ENCODE assay signal across 34 cellular contexts in the genomic region with DNA sequence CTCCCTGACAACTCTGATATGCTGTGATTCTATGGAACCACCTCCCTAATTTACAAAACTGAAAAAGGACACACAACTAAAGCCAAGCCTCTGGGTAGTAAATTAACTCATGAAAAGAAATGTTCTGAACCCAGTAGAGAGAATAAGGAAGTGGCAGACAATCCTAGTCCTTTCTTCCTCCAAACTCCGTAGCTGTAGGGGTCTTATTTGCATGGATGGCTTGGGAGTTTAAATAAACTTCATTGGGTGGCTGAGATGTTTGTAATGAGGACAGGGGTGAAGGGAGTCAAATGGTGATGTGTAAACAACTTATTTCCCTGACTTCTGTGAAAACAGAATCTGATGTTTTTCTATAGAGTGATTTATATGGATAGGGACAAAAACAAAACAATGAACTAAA. TPM values are rescaled to one million over a fixed set of nuclear protein-coding genes. Genes with fewer than 3 reads are reported as not detected.
"Had no signal": no experiment of that assay in that cellular context is flagged by ENCODE, and none has a peak within 500 bp of the region (broad histone marks: within the 10 kb centered on the region; RNA-seq: fewer than 3 reads in every experiment).

No MANE protein-coding gene starts in this region.

- H3K36me3 Mint-ChIP-seq: activated naive CD4-positive, alpha-beta T cell treated with anti-CD3 and anti-CD28 coated beads, Interleukin-2, amount 50 U/mL, for 24 hours had no signal

- H3K9me3 ChIP-seq: ascending aorta, Peyer's patch, SJSA1, SK-N-SH had no signal

- H3K4me2 ChIP-seq: SK-N-SH had no signal

- H3K27me3 ChIP-seq: ascending aorta, cardiac muscle cell, Peyer's patch, SJSA1 had no signal

- H3K27me3 Mint-ChIP-seq: activated CD4-positive, alpha-beta T cell treated with anti-CD3 and anti-CD28 coated beads for 36 hours; activated CD4-positive, alpha-beta T cell treated with anti-CD3 and anti-CD28 coated beads, Interleukin-2, amount 10 ng/mL, durations not matched to agents 7 days and 5 days; activated naive CD4-positive, alpha-beta T cell treated with anti-CD3 and anti-CD28 coated beads, Interleukin-2, amount 50 U/mL, for 24 hours; activated naive CD8-positive, alpha-beta T cell treated with anti-CD3 and anti-CD28 coated beads, Interleukin-2, amount 10 ng/mL, durations not matched to agents 7 days and 5 days had no signal

- ATAC-seq: activated CD4-positive, alpha-beta T cell treated with anti-CD3 and anti-CD28 coated beads for 36 hours; activated CD4-positive, CD25-positive, alpha-beta regulatory T cell treated with anti-CD3 and anti-CD28 coated beads, Interleukin-2, amount 50 U/mL, for 24 hours; activated CD8-positive, alpha-beta T cell treated with anti-CD3 and anti-CD28 coated beads, Interleukin-2, amount 10 ng/mL, durations not matched to agents 7 days and 5 days; PC-3 had no signal

- H3K27ac ChIP-seq: ascending aorta, cardiac muscle cell, Peyer's patch, SJSA1 had no signal

- H3K27ac Mint-ChIP-seq: activated CD4-positive, alpha-beta T cell treated with anti-CD3 and anti-CD28 coated beads for 36 hours; activated CD4-positive, alpha-beta T cell treated with anti-CD3 and anti-CD28 coated beads, Interleukin-2, amount 10 ng/mL, durations not matched to agents 7 days and 5 days; activated CD8-positive, alpha-beta T cell treated with anti-CD3 and anti-CD28 coated beads, Interleukin-2, amount 10 ng/mL, durations not matched to agents 7 days and 5 days; activated naive CD4-positive, alpha-beta T cell treated with anti-CD3 and anti-CD28 coated beads, Interleukin-2, amount 50 U/mL, for 24 hours; activated naive CD8-positive, alpha-beta T cell treated with anti-CD3 and anti-CD28 coated beads, Interleukin-2, amount 10 ng/mL, durations not matched to agents 7 days and 5 days; activated T-cell treated with anti-CD3 and anti-CD28 coated beads, Interleukin-2, amount 50 U/mL, for 24 hours; activated T-helper 2 cell treated with anti-CD3 and anti-CD28 coated beads, Interferon-gamma antibody, Interleukin-2, Interleukin-4, amounts not matched to agents 10 μg/mL and 5 μg/mL and 100 μg/mL, durations not matched to agents 14 hours and 24 hours and 36 hours; T-helper 1 cell treated with Interleukin-12 subunit alpha and Interleukin-12 subunit beta and Interleukin-4 antibody, amounts not matched to agents 30 μg/mL and 1 μg/mL, for 36 hours; T-helper 2 cell treated with Interferon-gamma antibody and Interleukin-4, amounts not matched to agents 5 μg/mL and 100 μg/mL, for 36 hours had no signal

- H3K4me1 ChIP-seq: ascending aorta, Peyer's patch had no signal

- H3K9ac ChIP-seq: SK-N-SH had no signal

- H3K4me3 Mint-ChIP-seq: activated CD4-positive, alpha-beta T cell treated with anti-CD3 and anti-CD28 coated beads for 36 hours; activated CD4-positive, alpha-beta T cell treated with anti-CD3 and anti-CD28 coated beads, Interleukin-2, amount 10 ng/mL, durations not matched to agents 7 days and 5 days; activated CD8-positive, alpha-beta T cell treated with anti-CD3 and anti-CD28 coated beads, Interleukin-2, amount 10 ng/mL, durations not matched to agents 7 days and 5 days; activated naive CD4-positive, alpha-beta T cell treated with anti-CD3 and anti-CD28 coated beads, Interleukin-2, amount 50 U/mL, for 24 hours; activated naive CD8-positive, alpha-beta T cell treated with anti-CD3 and anti-CD28 coated beads, Interleukin-2, amount 10 ng/mL, durations not matched to agents 7 days and 5 days; activated T-cell treated with anti-CD3 and anti-CD28 coated beads, Interleukin-2, amount 50 U/mL, for 24 hours; central memory CD8-positive, alpha-beta T cell; T-helper 1 cell treated with Interleukin-12 subunit alpha and Interleukin-12 subunit beta and Interleukin-4 antibody, amounts not matched to agents 30 μg/mL and 1 μg/mL, for 36 hours; T-helper 2 cell treated with Interferon-gamma antibody and Interleukin-4, amounts not matched to agents 5 μg/mL and 100 μg/mL, for 36 hours had no signal

- DNase-seq: activated CD4-positive, alpha-beta T cell treated with anti-CD3 and anti-CD28 coated beads for 36 hours; activated CD4-positive, alpha-beta T cell treated with anti-CD3 and anti-CD28 coated beads, Interleukin-2, amount 10 ng/mL, durations not matched to agents 7 days and 5 days; activated CD4-positive, alpha-beta T cell treated with anti-CD3 and anti-CD28 coated beads, Interleukin-2, amount 50 U/mL, for 48 hours; activated CD8-positive, alpha-beta T cell treated with anti-CD3 and anti-CD28 coated beads, Interleukin-2, amount 10 ng/mL, durations not matched to agents 7 days and 5 days; activated gamma-delta T cell; activated naive CD4-positive, alpha-beta T cell treated with Interleukin-2 at 50 U/mL for 16 hours; activated naive CD8-positive, alpha-beta T cell treated with anti-CD3 and anti-CD28 coated beads, Interleukin-2, amount 10 ng/mL, durations not matched to agents 7 days and 5 days; activated T-cell treated with anti-CD3 and anti-CD28 coated beads, Interleukin-2, amount 50 U/mL, for 24 hours; amygdala; Karpas-422; NCI-H1048; NCI-H1105 treated with DMSO at 0.1 percent for 48 hours; NCI-H1436; NCI-H1694; NCI-H1930; NCI-H2081 treated with DMSO at 0.1 percent for 48 hours; NCI-H446; NCI-H510A treated with DMSO at 0.1 percent for 48 hours; NCI-H526 treated with DMSO at 0.1 percent for 48 hours; NCI-H82; Peyer's patch; RPMI8226; SHP77 treated with DMSO at 0.1 percent for 48 hours; SK-N-SH had no signal

- H3K9me3 Mint-ChIP-seq: activated naive CD4-positive, alpha-beta T cell treated with anti-CD3 and anti-CD28 coated beads, Interleukin-2, amount 50 U/mL, for 24 hours; activated T-cell treated with anti-CD3 and anti-CD28 coated beads, Interleukin-2, amount 50 U/mL, for 24 hours; activated T-helper 2 cell treated with anti-CD3 and anti-CD28 coated beads, Interferon-gamma antibody, Interleukin-2, Interleukin-4, amounts not matched to agents 10 μg/mL and 5 μg/mL and 100 μg/mL, durations not matched to agents 14 hours and 24 hours and 36 hours; central memory CD8-positive, alpha-beta T cell; T-helper 1 cell treated with Interleukin-12 subunit alpha and Interleukin-12 subunit beta and Interleukin-4 antibody, amounts not matched to agents 30 μg/mL and 1 μg/mL, for 36 hours; T-helper 2 cell treated with Interferon-gamma antibody and Interleukin-4, amounts not matched to agents 5 μg/mL and 100 μg/mL, for 36 hours had no signal

RNA-seq across cellular contexts. Expression of a gene that starts 59.3 kb away (rescaled TPM):
- total RNA-seq: PC-3 had no signal
